9 cellular contexts compared by ENCODE assay signal in genomic region chr11:46216040-46216764, GRCh38.
A peak's percentile ranks its signal among the peaks of the same experiment; 100 is the strongest.
DNase-seq lines count a peak whose midpoint lies in the region; FAIRE-seq and TF ChIP-seq lines count a peak whose summit lies in the region.
"Had no signal": no experiment of that assay in that cellular context is flagged by ENCODE, and none has a peak within 500 bp of the region (broad histone marks: within the 10 kb centered on the region; RNA-seq: fewer than 3 reads in every experiment).

No MANE protein-coding gene starts in this region.

- H3K4me2 ChIP-seq in Karpas-422 (ENCODE audit: low read depth, low read length, poor library complexity, severe bottlenecking): peak overlapping the region; percentile 65

- no peaks in the 10 kb centered on the region for H3K27me3 ChIP-seq in Karpas-422 (ENCODE audit: low read length)
- H3K27me3 ChIP-seq in breast epithelium: no peaks in the 10 kb centered on the region

- no peaks in the 10 kb centered on the region for H3K9me2 ChIP-seq in Karpas-422 (replicated peaks; ENCODE audit: insufficient read depth, low read length)

- H3K4me1 ChIP-seq in Karpas-422 (ENCODE audit: low read length): peaks cover 8% of the 10 kb centered on the region; the same call in 1 of the 2 replicates
- H3K4me1 ChIP-seq in breast epithelium: no peaks in the 10 kb centered on the region

- H3K9ac ChIP-seq in Karpas-422 (ENCODE audit: low read length): peak overlapping the region; percentile 52

- H3K36me3 ChIP-seq in Karpas-422 (ENCODE audit: insufficient read depth, low read length): no peaks in the 10 kb centered on the region
- H3K36me3 ChIP-seq in breast epithelium: no peaks in the 10 kb centered on the region

- no peak for TF ChIP-seq CTCF in breast epithelium (IDR thresholded peaks at IDR 0.05)

- intact Hi-C loops in breast epithelium (cut with DNase I; ENCODE audit: low total_unique reads): no loop called here
- intact Hi-C loops in posterior cingulate gyrus (cut with DNase I): no loop called here

- no peak for FAIRE-seq in H54 (lab: Jason Lieb, UNC)

- H2AFZ ChIP-seq in Karpas-422 (ENCODE audit: low read length): peak overlapping the region; percentile 76

- H3K9me3 ChIP-seq in Karpas-422 (ENCODE audit: low read length) (no peaks in the 10 kb centered on the region), breast epithelium (no peaks in the 10 kb centered on the region)

- TF ChIP-seq POLR2A in breast epithelium (IDR thresholded peaks at IDR 0.05): no peak
- TF ChIP-seq POLR2A in H54 (IDR thresholded peaks at IDR 0.05; ENCODE audit: low read depth, low read length): no peak

- no peaks in the 10 kb centered on the region for H4K20me1 ChIP-seq in Karpas-422 (ENCODE audit: insufficient read depth, low read depth, low read length)

- H3K27ac ChIP-seq in Karpas-422 (ENCODE audit: low read length) (no peak overlapping the region), breast epithelium (no peak overlapping the region)

- H3K4me3 ChIP-seq in Karpas-422 (ENCODE audit: low read length) (peak overlapping the region; percentile 53), breast epithelium (peak overlapping the region; percentile 2 to 34 (median 34))

- no peaks in the 10 kb centered on the region for H3K79me2 ChIP-seq in Karpas-422 (ENCODE audit: low read length)

- peak; percentile 53 for DNase-seq in DMS153 treated with DMSO at 0.1 percent for 48 hours (lab: John Stamatoyannopoulos, UW; ENCODE audit: unreplicated experiment)
- peak; percentile 46 for DNase-seq in Karpas-422
- DNase-seq in breast epithelium (ENCODE audit: low spot score in 2 of 2): no peak
- DNase-seq in myocyte (ENCODE audit: low read depth): peak; percentile 31
- no peak for DNase-seq in GM19238 (ENCODE audit: insufficient read length, low spot score)
- no peak for DNase-seq in activated naive CD4-positive, alpha-beta T cell treated with Interleukin-2 at 50 U/mL for 16 hours
- DNase-seq in H54 (ENCODE audit: insufficient read length, low spot score): no peak
- no peak for DNase-seq in posterior cingulate gyrus
- DNase-seq: T-cell had no signal

Comparison
In these comparisons a context has a peak if more than half of its experiments do, and no peak if none do; other contexts are left out.
1. DNase-seq: peak in DMS153 treated with DMSO at 0.1 percent for 48 hours (single experiment), Karpas-422 (single experiment) and myocyte (single experiment); none in breast epithelium (0 of 2), GM19238 (single experiment), activated naive CD4-positive, alpha-beta T cell treated with Interleukin-2 at 50 U/mL for 16 hours (single experiment), H54 (single experiment) and posterior cingulate gyrus (0 of 10).